Comparison of ENCODE assay signal across 24 cellular contexts in the genomic region with DNA sequence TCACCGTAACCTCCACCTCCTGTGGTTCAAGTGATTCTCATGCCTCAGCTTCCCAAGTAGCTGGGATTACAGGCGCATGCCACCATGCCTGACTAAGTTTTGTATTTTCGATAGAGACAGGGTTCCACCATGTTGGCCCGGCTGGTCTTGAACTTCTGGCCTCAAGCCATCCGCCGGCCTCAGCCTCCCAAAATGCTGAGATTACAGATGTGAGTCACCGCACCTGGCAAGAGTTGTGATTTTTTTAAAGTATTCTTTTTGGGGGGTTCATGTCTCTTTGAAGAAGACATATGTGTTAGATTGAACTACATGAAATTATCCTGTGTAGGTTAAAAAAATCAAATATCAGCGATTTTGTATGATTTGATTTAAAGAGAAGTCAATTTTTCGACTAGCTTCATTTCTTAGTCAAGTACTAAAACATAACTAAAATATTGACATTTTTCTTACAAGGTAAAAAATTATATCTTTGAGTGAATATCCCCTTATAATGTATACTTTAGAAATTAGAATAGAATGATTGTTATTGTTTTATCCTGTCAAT.
"Had no signal": no experiment of that assay in that cellular context is flagged by ENCODE, and none has a peak within 500 bp of the region (broad histone marks: within the 10 kb centered on the region; RNA-seq: fewer than 3 reads in every experiment).

No MANE protein-coding gene starts in this region.

- H3K27ac Mint-ChIP-seq: natural killer cell treated with Interleukin-12 subunit alpha and Interleukin-12 subunit beta and Interleukin-15 and Interleukin-18, amount 100 ng/mL, for 72 hours; progenitor cell of endocrine pancreas; stimulated activated memory B cell treated with anti-CD40 and anti-IgM and Interleukin-4, amounts not matched to agents 10 μg/mL and 1 μg/mL and 100 μg/mL, for 72 hours; stimulated activated naive CD8-positive, alpha-beta T cell treated with anti-CD3 and anti-CD28 coated beads, Interleukin-15, amount 100 ng/mL, for 72 hours had no signal

- H3K4me3 Mint-ChIP-seq: naive thymus-derived CD4-positive, alpha-beta T cell; natural killer cell treated with Interleukin-12 subunit alpha and Interleukin-12 subunit beta and Interleukin-15 and Interleukin-18, amount 100 ng/mL, for 72 hours; stimulated activated memory B cell treated with anti-CD40 and anti-IgM and Interleukin-4, amounts not matched to agents 10 μg/mL and 1 μg/mL and 100 μg/mL, for 72 hours; stimulated activated naive CD8-positive, alpha-beta T cell treated with anti-CD3 and anti-CD28 coated beads, Interleukin-15, amount 100 ng/mL, for 72 hours had no signal

- H3K9me3 ChIP-seq: left ventricle myocardium inferior, mucosa of descending colon, ovary, right atrium auricular region, right lobe of liver, transverse colon, upper lobe of right lung had no signal

- H3K27ac ChIP-seq: hepatocyte, left ventricle myocardium inferior, ovary, right atrium auricular region, right lobe of liver, transverse colon, upper lobe of right lung had no signal

- H3K36me3 ChIP-seq: left ventricle myocardium inferior, ovary, right atrium auricular region, right lobe of liver, transverse colon, upper lobe of right lung had no signal

- H3K4me3 ChIP-seq: hepatocyte, left ventricle myocardium inferior, lung, mucosa of descending colon, ovary, right atrium auricular region, right lobe of liver, smooth muscle cell, transverse colon, upper lobe of right lung had no signal

- H3K9me3 Mint-ChIP-seq: natural killer cell treated with Interleukin-12 subunit alpha and Interleukin-12 subunit beta and Interleukin-15 and Interleukin-18, amount 100 ng/mL, for 72 hours; stimulated activated memory B cell treated with anti-CD40 and anti-IgM and Interleukin-4, amounts not matched to agents 10 μg/mL and 1 μg/mL and 100 μg/mL, for 72 hours had no signal

- H3K36me3 Mint-ChIP-seq: natural killer cell treated with Interleukin-12 subunit alpha and Interleukin-12 subunit beta and Interleukin-15 and Interleukin-18, amount 100 ng/mL, for 72 hours; stimulated activated memory B cell treated with anti-CD40 and anti-IgM and Interleukin-4, amounts not matched to agents 10 μg/mL and 1 μg/mL and 100 μg/mL, for 72 hours had no signal

- DNase-seq: left ventricle myocardium inferior; midbrain; mucosa of descending colon; naive thymus-derived CD4-positive, alpha-beta T cell; ovary; right lobe of liver; stimulated activated CD4-positive, alpha-beta T cell treated with anti-CD3 and anti-CD28 coated beads, Interleukin-1b, Interleukin-23, amount 100 ng/mL, for 48 hours; stimulated activated CD4-positive, alpha-beta T cell treated with anti-CD3 and anti-CD28 coated beads, Interleukin-2, amount 100 ng/mL, for 48 hours; stimulated activated CD4-positive, alpha-beta T cell treated with anti-CD3 and anti-CD28 coated beads, Interleukin-4, amount 100 ng/mL, for 4 hours; stimulated activated CD8-positive, alpha-beta memory T cell treated with anti-CD3 and anti-CD28 coated beads, Interleukin-4, amount 100 ng/mL, for 48 hours; stimulated activated naive CD4-positive, alpha-beta T cell treated with Interleukin-2 at 50 U/mL for 16 hours; stimulated activated naive CD8-positive, alpha-beta T cell treated with anti-CD3 and anti-CD28 coated beads, Interleukin-15, amount 100 ng/mL, for 72 hours; substantia nigra; transverse colon; upper lobe of right lung had no signal

- H3K4me2 ChIP-seq: hepatocyte, smooth muscle cell had no signal

- H3K79me2 ChIP-seq: hepatocyte had no signal

- FAIRE-seq: keratinocyte, urothelium cell line had no signal

- H3K4me1 ChIP-seq: left ventricle myocardium inferior, right atrium auricular region, right lobe of liver, upper lobe of right lung had no signal

- H3K27me3 Mint-ChIP-seq: naive thymus-derived CD4-positive, alpha-beta T cell; stimulated activated memory B cell treated with anti-CD40 and anti-IgM and Interleukin-4, amounts not matched to agents 10 μg/mL and 1 μg/mL and 100 μg/mL, for 72 hours; stimulated activated naive CD8-positive, alpha-beta T cell treated with anti-CD3 and anti-CD28 coated beads, Interleukin-15, amount 100 ng/mL, for 72 hours had no signal

- H2AFZ ChIP-seq: hepatocyte had no signal

- H3K27me3 ChIP-seq: ovary, right atrium auricular region, right lobe of liver, transverse colon, upper lobe of right lung had no signal

- ATAC-seq: mucosa of descending colon; naive thymus-derived CD4-positive, alpha-beta T cell; natural killer cell treated with Interleukin-12 subunit alpha and Interleukin-12 subunit beta and Interleukin-15 and Interleukin-18, amount 100 ng/mL, for 72 hours; right lobe of liver; stimulated activated memory B cell treated with anti-CD40 and anti-IgM and Interleukin-4, amounts not matched to agents 10 μg/mL and 1 μg/mL and 100 μg/mL, for 72 hours; stimulated activated naive CD8-positive, alpha-beta T cell treated with anti-CD3 and anti-CD28 coated beads, Interleukin-15, amount 100 ng/mL, for 72 hours; upper lobe of right lung had no signal
